In genomic region chr10:94904772-94905171, GRCh38 we compare ENCODE assay signal across 6 cellular contexts. TPM values are rescaled to one million over a fixed set of nuclear protein-coding genes. Genes with fewer than 3 reads are reported as not detected.
"Had no signal": no experiment of that assay in that cellular context is flagged by ENCODE, and none has a peak within 500 bp of the region (broad histone marks: within the 10 kb centered on the region; RNA-seq: fewer than 3 reads in every experiment).

No MANE protein-coding gene starts in this region.

RNA-seq across cellular contexts. Expression of gene CYP2C9, which starts 33.7 kb away (rescaled TPM):
- total RNA-seq: HT1080, M059J, Right ventricle myocardium superior, SJSA1 had no signal
- polyA plus RNA-seq: IgD-negative memory B cell, K562 had no signal
